1 cellular context compared by ENCODE assay signal in the genomic region with DNA sequence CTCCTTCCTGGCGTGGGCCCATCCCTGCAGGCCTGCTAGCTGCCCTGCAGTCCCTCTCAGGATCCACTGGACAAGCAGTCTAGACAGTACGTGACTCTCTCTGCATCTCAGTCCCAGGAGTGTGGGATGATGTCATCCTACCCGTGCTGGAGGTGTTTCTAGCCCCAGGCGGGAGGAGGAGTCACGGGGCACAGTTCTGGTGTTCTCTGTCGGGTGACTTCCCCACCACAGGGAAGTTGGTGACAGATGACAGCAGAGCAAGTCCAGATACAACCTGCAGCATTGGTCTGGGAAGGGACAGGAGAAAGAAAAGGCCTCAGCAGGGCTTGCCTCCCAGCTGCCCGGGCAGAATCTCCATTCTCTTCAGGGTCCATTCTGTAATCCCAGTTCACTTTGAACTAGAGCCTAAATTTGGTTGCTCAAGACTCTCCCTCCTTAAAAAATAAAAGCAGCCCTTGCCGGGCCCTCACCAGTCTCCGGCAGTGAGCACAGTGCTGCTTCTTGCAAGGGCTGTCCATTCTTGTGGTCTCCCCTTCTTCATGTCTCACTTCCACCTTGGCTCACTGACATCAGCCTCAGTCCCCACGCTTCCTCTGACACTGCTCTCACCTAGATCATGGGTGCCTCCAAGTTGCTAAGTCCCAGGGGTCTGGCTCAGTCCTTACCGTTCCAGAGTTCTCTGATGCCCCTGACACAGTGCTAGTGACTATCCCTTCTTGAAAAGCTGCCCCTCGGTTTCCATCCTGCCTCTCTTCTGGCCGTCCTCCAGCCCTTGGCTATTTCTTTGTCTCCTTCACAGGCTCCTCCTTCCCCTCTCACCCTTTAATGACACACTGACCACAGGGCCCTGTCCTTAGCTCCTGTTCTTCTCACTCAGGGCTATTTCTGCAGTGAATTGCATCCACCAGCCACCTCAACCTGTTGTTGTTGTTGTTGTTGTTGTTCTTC.
TF ChIP-seq lines count a peak whose summit lies in the region.

No MANE protein-coding gene starts in this region.

TF ChIP-seq in K562, 482 proteins besides CTCF, POLR2A, EP300 and RAD21 (continued from another document):
- TF ChIP-seq, protein P1, sequence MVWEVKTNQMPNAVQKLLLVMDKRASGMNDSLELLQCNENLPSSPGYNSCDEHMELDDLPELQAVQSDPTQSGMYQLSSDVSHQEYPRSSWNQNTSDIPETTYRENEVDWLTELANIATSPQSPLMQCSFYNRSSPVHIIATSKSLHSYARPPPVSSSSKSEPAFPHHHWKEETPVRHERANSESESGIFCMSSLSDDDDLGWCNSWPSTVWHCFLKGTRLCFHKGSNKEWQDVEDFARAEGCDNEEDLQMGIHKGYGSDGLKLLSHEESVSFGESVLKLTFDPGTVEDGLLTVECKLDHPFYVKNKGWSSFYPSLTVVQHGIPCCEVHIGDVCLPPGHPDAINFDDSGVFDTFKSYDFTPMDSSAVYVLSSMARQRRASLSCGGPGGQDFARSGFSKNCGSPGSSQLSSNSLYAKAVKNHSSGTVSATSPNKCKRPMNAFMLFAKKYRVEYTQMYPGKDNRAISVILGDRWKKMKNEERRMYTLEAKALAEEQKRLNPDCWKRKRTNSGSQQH (CRISPR knock-in tag; IDR thresholded peaks at IDR 0.05): no peak
- TF ChIP-seq, protein P2, sequence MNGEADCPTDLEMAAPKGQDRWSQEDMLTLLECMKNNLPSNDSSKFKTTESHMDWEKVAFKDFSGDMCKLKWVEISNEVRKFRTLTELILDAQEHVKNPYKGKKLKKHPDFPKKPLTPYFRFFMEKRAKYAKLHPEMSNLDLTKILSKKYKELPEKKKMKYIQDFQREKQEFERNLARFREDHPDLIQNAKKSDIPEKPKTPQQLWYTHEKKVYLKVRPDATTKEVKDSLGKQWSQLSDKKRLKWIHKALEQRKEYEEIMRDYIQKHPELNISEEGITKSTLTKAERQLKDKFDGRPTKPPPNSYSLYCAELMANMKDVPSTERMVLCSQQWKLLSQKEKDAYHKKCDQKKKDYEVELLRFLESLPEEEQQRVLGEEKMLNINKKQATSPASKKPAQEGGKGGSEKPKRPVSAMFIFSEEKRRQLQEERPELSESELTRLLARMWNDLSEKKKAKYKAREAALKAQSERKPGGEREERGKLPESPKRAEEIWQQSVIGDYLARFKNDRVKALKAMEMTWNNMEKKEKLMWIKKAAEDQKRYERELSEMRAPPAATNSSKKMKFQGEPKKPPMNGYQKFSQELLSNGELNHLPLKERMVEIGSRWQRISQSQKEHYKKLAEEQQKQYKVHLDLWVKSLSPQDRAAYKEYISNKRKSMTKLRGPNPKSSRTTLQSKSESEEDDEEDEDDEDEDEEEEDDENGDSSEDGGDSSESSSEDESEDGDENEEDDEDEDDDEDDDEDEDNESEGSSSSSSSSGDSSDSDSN (IDR thresholded peaks at IDR 0.05; ENCODE audit: borderline replicate concordance in 1 of 2, low read depth in 2 of 2, low read length in 2 of 2): 0 out of 4 replicates have a peak, but pooled peaks of 1 of the 2 experiments have one; percentile 27
- TF ChIP-seq, protein P3, sequence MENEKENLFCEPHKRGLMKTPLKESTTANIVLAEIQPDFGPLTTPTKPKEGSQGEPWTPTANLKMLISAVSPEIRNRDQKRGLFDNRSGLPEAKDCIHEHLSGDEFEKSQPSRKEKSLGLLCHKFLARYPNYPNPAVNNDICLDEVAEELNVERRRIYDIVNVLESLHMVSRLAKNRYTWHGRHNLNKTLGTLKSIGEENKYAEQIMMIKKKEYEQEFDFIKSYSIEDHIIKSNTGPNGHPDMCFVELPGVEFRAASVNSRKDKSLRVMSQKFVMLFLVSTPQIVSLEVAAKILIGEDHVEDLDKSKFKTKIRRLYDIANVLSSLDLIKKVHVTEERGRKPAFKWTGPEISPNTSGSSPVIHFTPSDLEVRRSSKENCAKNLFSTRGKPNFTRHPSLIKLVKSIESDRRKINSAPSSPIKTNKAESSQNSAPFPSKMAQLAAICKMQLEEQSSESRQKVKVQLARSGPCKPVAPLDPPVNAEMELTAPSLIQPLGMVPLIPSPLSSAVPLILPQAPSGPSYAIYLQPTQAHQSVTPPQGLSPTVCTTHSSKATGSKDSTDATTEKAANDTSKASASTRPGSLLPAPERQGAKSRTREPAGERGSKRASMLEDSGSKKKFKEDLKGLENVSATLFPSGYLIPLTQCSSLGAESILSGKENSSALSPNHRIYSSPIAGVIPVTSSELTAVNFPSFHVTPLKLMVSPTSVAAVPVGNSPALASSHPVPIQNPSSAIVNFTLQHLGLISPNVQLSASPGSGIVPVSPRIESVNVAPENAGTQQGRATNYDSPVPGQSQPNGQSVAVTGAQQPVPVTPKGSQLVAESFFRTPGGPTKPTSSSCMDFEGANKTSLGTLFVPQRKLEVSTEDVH (IDR thresholded peaks at IDR 0.05; ENCODE audit: low read depth, partially characterized antibody): peak; percentile 21
- TF ChIP-seq TCF3 (CRISPR knock-in tag; IDR thresholded peaks at IDR 0.05) (peak; percentile 32; the same call in 1 of the 2 replicates), RBM22 (IDR thresholded peaks at IDR 0.05; ENCODE audit: low read depth, low read length, poor library complexity, severe bottlenecking) (no peak), FOSL1 (tag; conservative IDR thresholded peaks at IDR 0.05) (peak; percentile 60), PTBP1 (IDR thresholded peaks at IDR 0.05; ENCODE audit: low read depth, low read length) (no peak), RAD51 (IDR thresholded peaks at IDR 0.05; ENCODE audit: borderline replicate concordance, low read depth) (0 out of 2 replicates have a peak, but pooled peaks have one; percentile 34), GTF2A2 (tag; IDR thresholded peaks at IDR 0.05) (no peak), SMAD4 (CRISPR knock-in tag; conservative IDR thresholded peaks at IDR 0.05) (peak; percentile 96), SMARCA4 (IDR thresholded peaks at IDR 0.05) (peak; percentile 62; the same call in 1 of the 2 replicates), SMARCE1 (IDR thresholded peaks at IDR 0.05) (peak; percentile 56; the same call in 1 of the 2 replicates), JUNB (CRISPR knock-in tag; conservative IDR thresholded peaks at IDR 0.05) (peak; percentile 69; the same call in 1 of the 2 replicates), ZFX (CRISPR knock-in tag; IDR thresholded peaks at IDR 0.05) (peak; percentile 53; the same call in 1 of the 2 replicates), ASH1L (IDR thresholded peaks at IDR 0.05; ENCODE audit: borderline replicate concordance, low read depth, partially characterized antibody) (no peak), SMARCA5 (IDR thresholded peaks at IDR 0.05) (no peak), SMAD3 (CRISPR knock-in tag; conservative IDR thresholded peaks at IDR 0.05) (no peak), HDAC1 (IDR thresholded peaks at IDR 0.05) (peak in 1 of 2 experiments; percentile 28; a peak in 2 of 4 replicates), MEIS2 (IDR thresholded peaks at IDR 0.05; ENCODE audit: partially characterized antibody) (peak; percentile 91), CREM (IDR thresholded peaks at IDR 0.05; ENCODE audit: low read depth) (peak; percentile 60), ESRRA (IDR thresholded peaks at IDR 0.05; ENCODE audit: borderline replicate concordance, low read depth) (0 out of 2 replicates have a peak, but pooled peaks have one; percentile 16), CBFA2T3 (IDR thresholded peaks at IDR 0.05) (no peak), LEF1 (IDR thresholded peaks at IDR 0.05) (peak; percentile 88; the same call in 1 of the 2 replicates), HMGN3 (IDR thresholded peaks at IDR 0.05; ENCODE audit: borderline replicate concordance, extremely low read depth, insufficient read length, low read depth, low read length) (no peak), CLOCK (CRISPR knock-in tag; IDR thresholded peaks at IDR 0.05; ENCODE audit: borderline replicate concordance) (no peak), ERF (CRISPR knock-in tag; IDR thresholded peaks at IDR 0.05) (no peak), SIX5 (IDR thresholded peaks at IDR 0.05; ENCODE audit: borderline replicate concordance in 1 of 2, insufficient read depth in 1 of 2, low read depth in 1 of 2, low read length in 2 of 2) (no peak)
- TF ChIP-seq, protein P4, sequence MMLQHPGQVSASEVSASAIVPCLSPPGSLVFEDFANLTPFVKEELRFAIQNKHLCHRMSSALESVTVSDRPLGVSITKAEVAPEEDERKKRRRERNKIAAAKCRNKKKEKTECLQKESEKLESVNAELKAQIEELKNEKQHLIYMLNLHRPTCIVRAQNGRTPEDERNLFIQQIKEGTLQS (IDR thresholded peaks at IDR 0.05): peak; percentile 99
- TF ChIP-seq, protein P4 (CRISPR knock-in tag; conservative IDR thresholded peaks at IDR 0.05): peak; percentile 95
